In genomic region chr12:48865141-48865440, GRCh38 we compare ENCODE assay signal across 8 cellular contexts. TPM values are rescaled to one million over a fixed set of nuclear protein-coding genes. Genes with fewer than 3 reads are reported as not detected.
A peak's percentile ranks its signal among the peaks of the same experiment; 100 is the strongest.
DNase-seq lines count a peak whose midpoint lies in the region; ATAC-seq and TF ChIP-seq lines count a peak whose summit lies in the region.

No MANE protein-coding gene starts in this region.

- no peak for ATAC-seq in activated T-cell treated with anti-CD3 and anti-CD28 coated beads, Interleukin-2, amount 50 U/mL, for 4 hours
- ATAC-seq in activated naive CD4-positive, alpha-beta T cell treated with anti-CD3 and anti-CD28 coated beads, Interleukin-2, amount 50 U/mL, for 72 hours, result no peak
- ATAC-seq in left colon, result peak; percentile 15

- H3K27me3 ChIP-seq in tibial artery, result peaks cover 0 to 30% of the 10 kb centered on the region in 2 donors

- H3K4me1 Mint-ChIP-seq in activated T-cell treated with anti-CD3 and anti-CD28 coated beads, Interleukin-2, amount 50 U/mL, for 4 hours (ENCODE audit: low read depth), result peaks cover 26% of the 10 kb centered on the region

- H3K27ac ChIP-seq in tibial artery, result peak overlapping the region in 1 of 2 donors; percentile 41

- H3K36me3 ChIP-seq in tibial artery, result no peaks in the 10 kb centered on the region

- H3K27me3 Mint-ChIP-seq in activated T-cell treated with anti-CD3 and anti-CD28 coated beads, Interleukin-2, amount 50 U/mL, for 4 hours (ENCODE audit: low read depth), result peaks cover 23% of the 10 kb centered on the region

- no peaks in the 10 kb centered on the region for H3K36me3 Mint-ChIP-seq in activated T-cell treated with anti-CD3 and anti-CD28 coated beads, Interleukin-2, amount 50 U/mL, for 4 hours (ENCODE audit: insufficient read depth)
- H3K36me3 Mint-ChIP-seq in activated naive CD4-positive, alpha-beta T cell treated with anti-CD3 and anti-CD28 coated beads, Interleukin-2, amount 50 U/mL, for 72 hours, result no peaks in the 10 kb centered on the region

- H3K9me3 Mint-ChIP-seq in activated T-cell treated with anti-CD3 and anti-CD28 coated beads, Interleukin-2, amount 50 U/mL, for 4 hours, result no peaks in the 10 kb centered on the region
- no peaks in the 10 kb centered on the region for H3K9me3 Mint-ChIP-seq in activated naive CD4-positive, alpha-beta T cell treated with anti-CD3 and anti-CD28 coated beads, Interleukin-2, amount 50 U/mL, for 72 hours

- peak overlapping the region; percentile 86 for H3K4me3 Mint-ChIP-seq in activated T-cell treated with anti-CD3 and anti-CD28 coated beads, Interleukin-2, amount 50 U/mL, for 4 hours

- no peaks in the 10 kb centered on the region for H3K9me3 ChIP-seq in tibial artery

- H3K27ac Mint-ChIP-seq in activated naive CD4-positive, alpha-beta T cell treated with anti-CD3 and anti-CD28 coated beads, Interleukin-2, amount 50 U/mL, for 72 hours, result peak overlapping the region; percentile 81 to 93

- no peak for TF ChIP-seq CTCF in tibial artery (IDR thresholded peaks at IDR 0.05)

- intact Hi-C loops in left colon (cut with DNase I, micrococcal nuclease), result no loop called here
- intact Hi-C loops in tibial artery (cut with DNase I; ENCODE audit: low total_unique reads), result loop anchor here (10.0 kb wide), 1 partner anchor 120 kb away; no protein-coding TSS in a partner anchor

- peaks cover 0 to 12% (median 9%) of the 10 kb centered on the region in 4 donors for H3K4me1 ChIP-seq in tibial artery

- H3K4me3 ChIP-seq in tibial artery, result peak overlapping the region; percentile 56 to 69

- DNase-seq in activated T-cell treated with anti-CD3 and anti-CD28 coated beads, Interleukin-2, amount 50 U/mL, for 4 hours, result no peak
- DNase-seq in activated T-cell treated with anti-CD3 and anti-CD28 coated beads for 4 hours (no peak), left colon (no peak), tibial artery (no peak), middle frontal gyrus (ENCODE audit: extremely low spot score, low spot score) (no peak), CD1c-positive myeloid dendritic cell (ENCODE audit: extremely low spot score) (no peak)
- DNase-seq in activated naive CD4-positive, alpha-beta T cell treated with anti-CD3 and anti-CD28 coated beads, Interleukin-2, amount 50 U/mL, for 72 hours (ENCODE audit: low spot score in 2 of 2), result no peak
- no peak for DNase-seq in activated effector memory CD4-positive, alpha-beta T cell treated with anti-CD3 and anti-CD28 coated beads, Interleukin-2, amount 50 U/mL, for 16 hours

RNA-seq across cellular contexts. Expression of gene RND1, which starts 0.6 kb away (rescaled TPM):
- total RNA-seq in activated T-cell treated with anti-CD3 and anti-CD28 coated beads, Interleukin-2, amount 50 U/mL, for 4 hours, result 1 to 10 TPM; 1.3 to 2.2 (median 2.0) TPM
- 10 to 100 TPM in 1 of 2 donors, 1 to 10 TPM in 1; 4.3 to 10.4 TPM for total RNA-seq in activated naive CD4-positive, alpha-beta T cell treated with anti-CD3 and anti-CD28 coated beads, Interleukin-2, amount 50 U/mL, for 72 hours
- total RNA-seq in left colon, result 1 to 10 TPM; 2.1 to 8.6 TPM

RNA-seq across cellular contexts. Expression of gene DDX23, which starts 13.1 kb away (rescaled TPM):
- 100 to 1,000 TPM; 117 to 127 (median 126) TPM for total RNA-seq in activated T-cell treated with anti-CD3 and anti-CD28 coated beads, Interleukin-2, amount 50 U/mL, for 4 hours
- 100 to 1,000 TPM in 1 of 2 donors, 10 to 100 TPM in 1; 90.7 to 121 TPM for total RNA-seq in activated naive CD4-positive, alpha-beta T cell treated with anti-CD3 and anti-CD28 coated beads, Interleukin-2, amount 50 U/mL, for 72 hours
- total RNA-seq in left colon, result 10 to 100 TPM; 74.6 to 79.8 TPM

RNA-seq across cellular contexts. Expression of gene CACNB3, which starts 46.8 kb away (rescaled TPM):
- total RNA-seq in activated T-cell treated with anti-CD3 and anti-CD28 coated beads, Interleukin-2, amount 50 U/mL, for 4 hours, result 1 to 10 TPM; 1.7 to 3.5 (median 2.3) TPM
- 10 to 100 TPM; 11.0 to 15.3 TPM for total RNA-seq in activated naive CD4-positive, alpha-beta T cell treated with anti-CD3 and anti-CD28 coated beads, Interleukin-2, amount 50 U/mL, for 72 hours
- total RNA-seq in left colon, result 10 to 100 TPM; 36.0 to 47.9 TPM
